ENCODE assay signal across 1 cellular context in genomic region chr1:225769687-225770086, GRCh38.
TF ChIP-seq lines count a peak whose summit lies in the region.

No MANE protein-coding gene starts in this region.

TF ChIP-seq in K562, 482 proteins besides CTCF, POLR2A, EP300 and RAD21:
- TF ChIP-seq MGA (IDR thresholded peaks at IDR 0.05): no peak
- TF ChIP-seq ZNF695 (CRISPR knock-in tag; IDR thresholded peaks at IDR 0.05): no peak
- no peak for TF ChIP-seq SAP30 (IDR thresholded peaks at IDR 0.05; ENCODE audit: borderline replicate concordance, insufficient read depth, low read depth, low read length, poor library complexity, severe bottlenecking)
- no peak for TF ChIP-seq ZNF507 (tag; conservative IDR thresholded peaks at IDR 0.05)
- TF ChIP-seq ZNF830 (CRISPR knock-in tag; IDR thresholded peaks at IDR 0.05): no peak
- TF ChIP-seq IRF2 (CRISPR knock-in tag; IDR thresholded peaks at IDR 0.05): no peak
- no peak for TF ChIP-seq ZNF174 (CRISPR knock-in tag; IDR thresholded peaks at IDR 0.05)
- TF ChIP-seq DNMT1 (IDR thresholded peaks at IDR 0.05): no peak
- no peak for TF ChIP-seq CREB1 (IDR thresholded peaks at IDR 0.05)
- TF ChIP-seq CREB1 (CRISPR knock-in tag; IDR thresholded peaks at IDR 0.05): no peak
- no peak for TF ChIP-seq SPI1 (IDR thresholded peaks at IDR 0.05; ENCODE audit: borderline replicate concordance, low read depth, low read length)
- no peak for TF ChIP-seq ZZZ3 (IDR thresholded peaks at IDR 0.05)
- no peak for TF ChIP-seq ZBTB34 (CRISPR knock-in tag; IDR thresholded peaks at IDR 0.05)
- peak; percentile 93 for TF ChIP-seq CEBPB (tag; IDR thresholded peaks at IDR 0.05)
- TF ChIP-seq NFYB (IDR thresholded peaks at IDR 0.05; ENCODE audit: extremely low read depth, insufficient read length): no peak
- TF ChIP-seq ZNF583 (CRISPR knock-in tag; IDR thresholded peaks at IDR 0.05): no peak
- TF ChIP-seq FOXA3 (CRISPR knock-in tag; conservative IDR thresholded peaks at IDR 0.05 in 1 of 2, IDR thresholded peaks at IDR 0.05 in 1 of 2): no peak
- TF ChIP-seq PKNOX1 (IDR thresholded peaks at IDR 0.05): peak; percentile 65
- TF ChIP-seq KLF1 (tag; IDR thresholded peaks at IDR 0.05): no peak
- TF ChIP-seq MEIS2 (IDR thresholded peaks at IDR 0.05; ENCODE audit: partially characterized antibody): peak; percentile 94
- no peak for TF ChIP-seq NR2F6 (CRISPR knock-in tag; IDR thresholded peaks at IDR 0.05)
- TF ChIP-seq TCF7 (IDR thresholded peaks at IDR 0.05; ENCODE audit: borderline replicate concordance): no peak
- peak; percentile 8; the same call in 1 of the 2 replicates for TF ChIP-seq TAL1 (IDR thresholded peaks at IDR 0.05)
- TF ChIP-seq CEBPG (CRISPR knock-in tag; IDR thresholded peaks at IDR 0.05): no peak
- TF ChIP-seq CEBPG (tag; conservative IDR thresholded peaks at IDR 0.05 in 1 of 2, IDR thresholded peaks at IDR 0.05 in 1 of 2): peak; percentile 46 to 54; a peak in 3 of 4 replicates
- no peak for TF ChIP-seq PHB2 (IDR thresholded peaks at IDR 0.05; ENCODE audit: low read depth)
- TF ChIP-seq ZNF12 (CRISPR knock-in tag; IDR thresholded peaks at IDR 0.05): no peak
- no peak for TF ChIP-seq SP1 (CRISPR knock-in tag; IDR thresholded peaks at IDR 0.05)
- no peak for TF ChIP-seq HINFP (tag; conservative IDR thresholded peaks at IDR 0.05; ENCODE audit: low read depth)
- TF ChIP-seq PBX2 (CRISPR knock-in tag; IDR thresholded peaks at IDR 0.05; ENCODE audit: low read depth): peak; percentile 42; the same call in 1 of the 2 replicates
- TF ChIP-seq PBX2 (tag; conservative IDR thresholded peaks at IDR 0.05; ENCODE audit: low read depth): peak; percentile 95
- no peak for TF ChIP-seq MCM3 (IDR thresholded peaks at IDR 0.05)
- TF ChIP-seq NFE2L1 (tag; IDR thresholded peaks at IDR 0.05; ENCODE audit: borderline replicate concordance, low read depth): no peak
- TF ChIP-seq PHTF2 (CRISPR knock-in tag; IDR thresholded peaks at IDR 0.05): no peak
- TF ChIP-seq ZNF512 (tag; IDR thresholded peaks at IDR 0.05): no peak
- no peak for TF ChIP-seq PCBP1 (IDR thresholded peaks at IDR 0.05; ENCODE audit: low read depth, low read length, poor library complexity, severe bottlenecking)
- no peak for TF ChIP-seq RB1 (IDR thresholded peaks at IDR 0.05; ENCODE audit: low read depth)
- no peak for TF ChIP-seq KHSRP (IDR thresholded peaks at IDR 0.05)
- TF ChIP-seq ZNF561 (CRISPR knock-in tag; conservative IDR thresholded peaks at IDR 0.05): no peak
- TF ChIP-seq ZNF121 (CRISPR knock-in tag; conservative IDR thresholded peaks at IDR 0.05): no peak
- no peak for TF ChIP-seq NCOR1 (IDR thresholded peaks at IDR 0.05)
- TF ChIP-seq MAX (CRISPR knock-in tag; IDR thresholded peaks at IDR 0.05): no peak
- TF ChIP-seq SNAPC5 (CRISPR knock-in tag; IDR thresholded peaks at IDR 0.05): no peak
- TF ChIP-seq YY1 (IDR thresholded peaks at IDR 0.05; ENCODE audit: borderline replicate concordance in 1 of 3, control insufficient read depth in 1 of 3, extremely low read depth in 1 of 3, insufficient read depth in 3 of 3, insufficient read length in 1 of 3, insufficient replicate concordance in 2 of 3, low read depth in 1 of 3, low read length in 2 of 3): peak in 1 of 3 experiments; percentile 9
- TF ChIP-seq CBFA2T3 (IDR thresholded peaks at IDR 0.05): 0 out of 2 replicates have a peak, but pooled peaks have one; percentile 7
TF ChIP-seq in K562: peak in this region for 8.
